Comparison of ENCODE assay signal across 1 cellular context in the genomic region with DNA sequence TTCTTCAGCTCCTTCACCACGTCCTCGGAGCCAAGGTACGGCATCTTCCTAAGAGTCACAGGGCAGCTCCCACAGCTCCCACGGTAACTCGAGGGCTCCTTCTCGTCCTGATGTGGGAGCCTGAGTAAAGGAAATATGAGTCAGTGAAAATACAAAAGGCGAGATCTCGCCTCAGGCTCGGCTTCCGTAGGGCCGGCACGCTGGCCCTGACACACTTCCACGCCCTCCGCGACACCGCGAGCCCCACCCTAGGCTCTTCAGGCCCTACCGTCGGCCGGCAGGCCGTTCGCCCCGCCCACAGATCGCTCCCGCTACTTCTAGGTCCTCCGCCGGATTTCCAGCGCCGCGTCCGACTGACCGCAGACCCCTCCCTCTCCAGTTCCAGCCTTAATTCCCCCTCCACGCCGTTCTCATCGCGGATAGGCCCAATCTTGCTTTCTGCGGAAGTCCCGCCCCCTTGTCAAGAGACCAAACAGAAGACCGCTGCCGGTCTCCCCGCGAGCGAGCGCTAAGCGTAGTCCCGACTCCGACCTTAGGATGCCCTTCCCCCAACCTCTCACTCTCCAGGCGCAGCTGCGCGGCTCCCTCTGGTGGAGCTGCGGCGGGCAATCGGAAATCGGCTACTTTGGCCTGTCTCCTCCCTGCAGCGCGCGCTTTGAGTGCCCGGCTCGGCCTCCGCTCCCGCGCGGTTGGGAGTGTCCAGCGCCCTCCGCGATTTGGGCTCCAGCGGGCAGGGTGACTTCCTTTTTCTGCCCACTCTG.
TF ChIP-seq lines count a peak whose summit lies in the region.

A gene (minus strand): TSS at position 126 of the 761 bp plus-strand sequence. CDS start 82 bp downstream, at position 44.
A gene (plus strand): TSS at position 653 of the 761 bp plus-strand sequence. CDS start 261 bp downstream, outside the sequence.

TF ChIP-seq in HepG2, 621 proteins besides CTCF, POLR2A, EP300 and RAD21 (continued from another document and continues in another):
- TF ChIP-seq HOXD1 (CRISPR knock-in tag; IDR thresholded peaks at IDR 0.05): no peak; the same call in 1 of the 2 replicates
- TF ChIP-seq, protein P1, sequence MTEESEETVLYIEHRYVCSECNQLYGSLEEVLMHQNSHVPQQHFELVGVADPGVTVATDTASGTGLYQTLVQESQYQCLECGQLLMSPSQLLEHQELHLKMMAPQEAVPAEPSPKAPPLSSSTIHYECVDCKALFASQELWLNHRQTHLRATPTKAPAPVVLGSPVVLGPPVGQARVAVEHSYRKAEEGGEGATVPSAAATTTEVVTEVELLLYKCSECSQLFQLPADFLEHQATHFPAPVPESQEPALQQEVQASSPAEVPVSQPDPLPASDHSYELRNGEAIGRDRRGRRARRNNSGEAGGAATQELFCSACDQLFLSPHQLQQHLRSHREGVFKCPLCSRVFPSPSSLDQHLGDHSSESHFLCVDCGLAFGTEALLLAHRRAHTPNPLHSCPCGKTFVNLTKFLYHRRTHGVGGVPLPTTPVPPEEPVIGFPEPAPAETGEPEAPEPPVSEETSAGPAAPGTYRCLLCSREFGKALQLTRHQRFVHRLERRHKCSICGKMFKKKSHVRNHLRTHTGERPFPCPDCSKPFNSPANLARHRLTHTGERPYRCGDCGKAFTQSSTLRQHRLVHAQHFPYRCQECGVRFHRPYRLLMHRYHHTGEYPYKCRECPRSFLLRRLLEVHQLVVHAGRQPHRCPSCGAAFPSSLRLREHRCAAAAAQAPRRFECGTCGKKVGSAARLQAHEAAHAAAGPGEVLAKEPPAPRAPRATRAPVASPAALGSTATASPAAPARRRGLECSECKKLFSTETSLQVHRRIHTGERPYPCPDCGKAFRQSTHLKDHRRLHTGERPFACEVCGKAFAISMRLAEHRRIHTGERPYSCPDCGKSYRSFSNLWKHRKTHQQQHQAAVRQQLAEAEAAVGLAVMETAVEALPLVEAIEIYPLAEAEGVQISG (CRISPR knock-in tag; IDR thresholded peaks at IDR 0.05): peak; percentile 98
- TF ChIP-seq, protein P2, sequence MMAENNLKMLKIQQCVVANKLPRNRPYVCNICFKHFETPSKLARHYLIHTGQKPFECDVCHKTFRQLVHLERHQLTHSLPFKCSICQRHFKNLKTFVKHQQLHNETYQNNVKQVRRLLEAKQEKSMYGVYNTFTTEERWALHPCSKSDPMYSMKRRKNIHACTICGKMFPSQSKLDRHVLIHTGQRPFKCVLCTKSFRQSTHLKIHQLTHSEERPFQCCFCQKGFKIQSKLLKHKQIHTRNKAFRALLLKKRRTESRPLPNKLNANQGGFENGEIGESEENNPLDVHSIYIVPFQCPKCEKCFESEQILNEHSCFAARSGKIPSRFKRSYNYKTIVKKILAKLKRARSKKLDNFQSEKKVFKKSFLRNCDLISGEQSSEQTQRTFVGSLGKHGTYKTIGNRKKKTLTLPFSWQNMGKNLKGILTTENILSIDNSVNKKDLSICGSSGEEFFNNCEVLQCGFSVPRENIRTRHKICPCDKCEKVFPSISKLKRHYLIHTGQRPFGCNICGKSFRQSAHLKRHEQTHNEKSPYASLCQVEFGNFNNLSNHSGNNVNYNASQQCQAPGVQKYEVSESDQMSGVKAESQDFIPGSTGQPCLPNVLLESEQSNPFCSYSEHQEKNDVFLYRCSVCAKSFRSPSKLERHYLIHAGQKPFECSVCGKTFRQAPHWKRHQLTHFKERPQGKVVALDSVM (CRISPR knock-in tag; IDR thresholded peaks at IDR 0.05): peak; percentile 66
- no peak; the same call in 1 of the 2 replicates for TF ChIP-seq NR2F2 (IDR thresholded peaks at IDR 0.05; ENCODE audit: borderline replicate concordance, low read depth)
- TF ChIP-seq SPEN (CRISPR knock-in tag; IDR thresholded peaks at IDR 0.05; ENCODE audit: low read depth): peak; percentile 81
- no peak for TF ChIP-seq ZNF547 (CRISPR knock-in tag; IDR thresholded peaks at IDR 0.05)
- TF ChIP-seq, protein P3, sequence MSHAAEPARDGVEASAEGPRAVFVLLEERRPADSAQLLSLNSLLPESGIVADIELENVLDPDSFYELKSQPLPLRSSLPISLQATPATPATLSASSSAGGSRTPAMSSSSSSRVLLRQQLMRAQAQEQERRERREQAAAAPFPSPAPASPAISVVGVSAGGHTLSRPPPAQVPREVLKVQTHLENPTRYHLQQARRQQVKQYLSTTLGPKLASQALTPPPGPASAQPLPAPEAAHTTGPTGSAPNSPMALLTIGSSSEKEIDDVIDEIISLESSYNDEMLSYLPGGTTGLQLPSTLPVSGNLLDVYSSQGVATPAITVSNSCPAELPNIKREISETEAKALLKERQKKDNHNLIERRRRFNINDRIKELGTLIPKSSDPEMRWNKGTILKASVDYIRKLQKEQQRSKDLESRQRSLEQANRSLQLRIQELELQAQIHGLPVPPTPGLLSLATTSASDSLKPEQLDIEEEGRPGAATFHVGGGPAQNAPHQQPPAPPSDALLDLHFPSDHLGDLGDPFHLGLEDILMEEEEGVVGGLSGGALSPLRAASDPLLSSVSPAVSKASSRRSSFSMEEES (CRISPR knock-in tag; IDR thresholded peaks at IDR 0.05): peak; percentile 54; the same call in 1 of the 2 replicates
- no peak for TF ChIP-seq KDM5A (IDR thresholded peaks at IDR 0.05; ENCODE audit: borderline replicate concordance, low read length)
- TF ChIP-seq, protein P4, sequence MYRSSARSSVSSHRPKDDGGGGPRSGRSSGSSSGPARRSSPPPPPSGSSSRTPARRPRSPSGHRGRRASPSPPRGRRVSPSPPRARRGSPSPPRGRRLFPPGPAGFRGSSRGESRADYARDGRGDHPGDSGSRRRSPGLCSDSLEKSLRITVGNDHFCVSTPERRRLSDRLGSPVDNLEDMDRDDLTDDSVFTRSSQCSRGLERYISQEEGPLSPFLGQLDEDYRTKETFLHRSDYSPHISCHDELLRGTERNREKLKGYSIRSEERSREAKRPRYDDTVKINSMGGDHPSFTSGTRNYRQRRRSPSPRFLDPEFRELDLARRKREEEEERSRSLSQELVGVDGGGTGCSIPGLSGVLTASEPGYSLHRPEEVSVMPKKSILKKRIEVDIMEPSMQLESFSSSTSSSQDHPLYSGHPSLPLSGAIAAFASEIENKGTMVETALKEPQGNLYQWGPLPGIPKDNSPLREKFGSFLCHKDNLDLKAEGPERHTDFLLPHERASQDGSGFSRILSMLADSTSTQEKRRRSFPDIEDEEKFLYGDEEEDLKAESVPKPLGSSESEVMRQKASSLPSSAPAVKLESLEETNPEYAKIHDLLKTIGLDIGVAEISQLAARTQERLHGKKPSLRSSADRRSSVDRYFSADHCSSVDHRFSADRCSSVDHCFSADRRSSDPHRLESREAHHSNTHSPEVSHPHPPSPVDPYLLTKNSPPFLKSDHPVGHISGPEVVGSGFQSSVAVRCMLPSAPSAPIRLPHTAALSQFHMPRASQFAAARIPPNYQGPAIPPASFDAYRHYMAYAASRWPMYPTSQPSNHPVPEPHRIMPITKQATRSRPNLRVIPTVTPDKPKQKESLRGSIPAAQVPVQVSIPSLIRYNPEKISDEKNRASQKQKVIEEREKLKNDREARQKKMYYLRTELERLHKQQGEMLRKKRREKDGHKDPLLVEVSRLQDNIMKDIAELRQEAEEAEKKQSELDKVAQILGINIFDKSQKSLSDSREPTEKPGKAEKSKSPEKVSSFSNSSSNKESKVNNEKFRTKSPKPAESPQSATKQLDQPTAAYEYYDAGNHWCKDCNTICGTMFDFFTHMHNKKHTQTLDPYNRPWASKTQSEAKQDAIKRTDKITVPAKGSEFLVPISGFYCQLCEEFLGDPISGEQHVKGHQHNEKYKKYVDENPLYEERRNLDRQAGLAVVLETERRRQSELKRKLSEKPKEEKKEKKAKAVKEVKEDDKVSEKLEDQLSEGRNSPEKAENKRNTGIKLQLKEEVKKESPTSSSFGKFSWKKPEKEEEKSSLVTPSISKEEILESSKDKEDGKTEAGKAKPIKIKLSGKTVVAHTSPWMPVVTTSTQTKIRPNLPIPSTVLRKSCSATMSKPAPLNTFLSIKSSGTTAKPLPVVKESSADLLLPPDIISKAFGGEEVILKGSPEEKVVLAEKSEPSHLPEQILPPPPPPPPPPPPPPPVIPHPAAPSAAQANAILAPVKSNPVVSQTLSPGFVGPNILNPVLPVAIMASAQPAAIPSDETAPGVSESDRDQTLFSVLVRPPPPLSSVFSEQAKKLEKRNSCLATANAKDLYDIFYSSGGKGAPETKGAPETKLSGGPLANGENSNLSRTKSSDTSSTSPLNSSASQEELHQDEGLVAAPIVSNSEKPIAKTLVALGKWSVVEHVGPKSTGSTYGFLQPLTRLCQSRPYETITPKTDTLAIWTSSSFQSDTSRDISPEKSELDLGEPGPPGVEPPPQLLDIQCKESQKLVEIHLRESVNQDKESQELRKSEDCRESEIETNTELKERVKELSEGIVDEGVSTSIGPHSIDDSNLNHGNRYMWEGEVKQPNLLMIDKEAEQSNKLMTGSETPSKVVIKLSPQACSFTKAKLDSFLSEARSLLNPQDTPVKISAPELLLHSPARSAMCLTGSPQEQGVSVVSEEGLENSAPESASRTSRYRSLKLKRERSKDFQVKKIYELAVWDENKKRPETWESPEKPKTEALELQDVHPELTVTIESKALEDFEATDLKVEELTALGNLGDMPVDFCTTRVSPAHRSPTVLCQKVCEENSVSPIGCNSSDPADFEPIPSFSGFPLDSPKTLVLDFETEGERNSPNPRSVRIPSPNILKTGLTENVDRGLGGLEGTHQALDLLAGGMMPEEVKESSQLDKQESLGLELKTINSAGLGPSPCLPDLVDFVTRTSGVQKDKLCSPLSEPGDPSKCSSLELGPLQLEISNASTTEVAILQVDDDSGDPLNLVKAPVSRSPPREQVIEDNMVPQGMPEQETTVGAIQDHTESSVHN (CRISPR knock-in tag; IDR thresholded peaks at IDR 0.05): no peak
- no peak for TF ChIP-seq NR2F6 (IDR thresholded peaks at IDR 0.05)
- TF ChIP-seq NR2F6 (CRISPR knock-in tag; IDR thresholded peaks at IDR 0.05): peak; percentile 54; the same call in 1 of the 2 replicates
- TF ChIP-seq IKZF1 (IDR thresholded peaks at IDR 0.05): no peak
- TF ChIP-seq ARID2 (CRISPR knock-in tag; IDR thresholded peaks at IDR 0.05; ENCODE audit: borderline replicate concordance): peak; percentile 70; the same call in 1 of the 2 replicates
- TF ChIP-seq, protein P5, sequence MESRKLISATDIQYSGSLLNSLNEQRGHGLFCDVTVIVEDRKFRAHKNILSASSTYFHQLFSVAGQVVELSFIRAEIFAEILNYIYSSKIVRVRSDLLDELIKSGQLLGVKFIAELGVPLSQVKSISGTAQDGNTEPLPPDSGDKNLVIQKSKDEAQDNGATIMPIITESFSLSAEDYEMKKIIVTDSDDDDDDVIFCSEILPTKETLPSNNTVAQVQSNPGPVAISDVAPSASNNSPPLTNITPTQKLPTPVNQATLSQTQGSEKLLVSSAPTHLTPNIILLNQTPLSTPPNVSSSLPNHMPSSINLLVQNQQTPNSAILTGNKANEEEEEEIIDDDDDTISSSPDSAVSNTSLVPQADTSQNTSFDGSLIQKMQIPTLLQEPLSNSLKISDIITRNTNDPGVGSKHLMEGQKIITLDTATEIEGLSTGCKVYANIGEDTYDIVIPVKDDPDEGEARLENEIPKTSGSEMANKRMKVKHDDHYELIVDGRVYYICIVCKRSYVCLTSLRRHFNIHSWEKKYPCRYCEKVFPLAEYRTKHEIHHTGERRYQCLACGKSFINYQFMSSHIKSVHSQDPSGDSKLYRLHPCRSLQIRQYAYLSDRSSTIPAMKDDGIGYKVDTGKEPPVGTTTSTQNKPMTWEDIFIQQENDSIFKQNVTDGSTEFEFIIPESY (CRISPR knock-in tag; IDR thresholded peaks at IDR 0.05): peak; percentile 13; the same call in 1 of the 2 replicates
- TF ChIP-seq, protein P6, sequence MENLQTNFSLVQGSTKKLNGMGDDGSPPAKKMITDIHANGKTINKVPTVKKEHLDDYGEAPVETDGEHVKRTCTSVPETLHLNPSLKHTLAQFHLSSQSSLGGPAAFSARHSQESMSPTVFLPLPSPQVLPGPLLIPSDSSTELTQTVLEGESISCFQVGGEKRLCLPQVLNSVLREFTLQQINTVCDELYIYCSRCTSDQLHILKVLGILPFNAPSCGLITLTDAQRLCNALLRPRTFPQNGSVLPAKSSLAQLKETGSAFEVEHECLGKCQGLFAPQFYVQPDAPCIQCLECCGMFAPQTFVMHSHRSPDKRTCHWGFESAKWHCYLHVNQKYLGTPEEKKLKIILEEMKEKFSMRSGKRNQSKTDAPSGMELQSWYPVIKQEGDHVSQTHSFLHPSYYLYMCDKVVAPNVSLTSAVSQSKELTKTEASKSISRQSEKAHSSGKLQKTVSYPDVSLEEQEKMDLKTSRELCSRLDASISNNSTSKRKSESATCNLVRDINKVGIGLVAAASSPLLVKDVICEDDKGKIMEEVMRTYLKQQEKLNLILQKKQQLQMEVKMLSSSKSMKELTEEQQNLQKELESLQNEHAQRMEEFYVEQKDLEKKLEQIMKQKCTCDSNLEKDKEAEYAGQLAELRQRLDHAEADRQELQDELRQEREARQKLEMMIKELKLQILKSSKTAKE (CRISPR knock-in tag; IDR thresholded peaks at IDR 0.05; ENCODE audit: borderline replicate concordance): peak; percentile 48; the same call in 1 of the 2 replicates
- peak; percentile 82 for TF ChIP-seq BORCS8-MEF2B (CRISPR knock-in tag; IDR thresholded peaks at IDR 0.05)
- 0 out of 2 replicates have a peak, but pooled peaks have one; percentile 27 for TF ChIP-seq ZNF44 (CRISPR knock-in tag; IDR thresholded peaks at IDR 0.05)
- TF ChIP-seq FOXJ3 (CRISPR knock-in tag; IDR thresholded peaks at IDR 0.05; ENCODE audit: borderline replicate concordance): no peak
- no peak for TF ChIP-seq ZFYVE20 (CRISPR knock-in tag; IDR thresholded peaks at IDR 0.05; ENCODE audit: borderline replicate concordance, low read depth)
- no peak for TF ChIP-seq ZFP62 (CRISPR knock-in tag; IDR thresholded peaks at IDR 0.05)
- TF ChIP-seq ZNF383 (CRISPR knock-in tag; IDR thresholded peaks at IDR 0.05; ENCODE audit: borderline replicate concordance): no peak
- peak; percentile 96 for TF ChIP-seq IRF2 (CRISPR knock-in tag; IDR thresholded peaks at IDR 0.05)
- TF ChIP-seq RFX3 (CRISPR knock-in tag; IDR thresholded peaks at IDR 0.05): no peak
- TF ChIP-seq, protein P7, sequence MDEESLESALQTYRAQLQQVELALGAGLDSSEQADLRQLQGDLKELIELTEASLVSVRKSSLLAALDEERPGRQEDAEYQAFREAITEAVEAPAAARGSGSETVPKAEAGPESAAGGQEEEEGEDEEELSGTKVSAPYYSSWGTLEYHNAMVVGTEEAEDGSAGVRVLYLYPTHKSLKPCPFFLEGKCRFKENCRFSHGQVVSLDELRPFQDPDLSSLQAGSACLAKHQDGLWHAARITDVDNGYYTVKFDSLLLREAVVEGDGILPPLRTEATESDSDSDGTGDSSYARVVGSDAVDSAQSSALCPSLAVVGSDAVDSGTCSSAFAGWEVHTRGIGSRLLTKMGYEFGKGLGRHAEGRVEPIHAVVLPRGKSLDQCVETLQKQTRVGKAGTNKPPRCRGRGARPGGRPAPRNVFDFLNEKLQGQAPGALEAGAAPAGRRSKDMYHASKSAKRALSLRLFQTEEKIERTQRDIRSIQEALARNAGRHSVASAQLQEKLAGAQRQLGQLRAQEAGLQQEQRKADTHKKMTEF (CRISPR knock-in tag; IDR thresholded peaks at IDR 0.05): peak; percentile 97
- TF ChIP-seq, protein P8, sequence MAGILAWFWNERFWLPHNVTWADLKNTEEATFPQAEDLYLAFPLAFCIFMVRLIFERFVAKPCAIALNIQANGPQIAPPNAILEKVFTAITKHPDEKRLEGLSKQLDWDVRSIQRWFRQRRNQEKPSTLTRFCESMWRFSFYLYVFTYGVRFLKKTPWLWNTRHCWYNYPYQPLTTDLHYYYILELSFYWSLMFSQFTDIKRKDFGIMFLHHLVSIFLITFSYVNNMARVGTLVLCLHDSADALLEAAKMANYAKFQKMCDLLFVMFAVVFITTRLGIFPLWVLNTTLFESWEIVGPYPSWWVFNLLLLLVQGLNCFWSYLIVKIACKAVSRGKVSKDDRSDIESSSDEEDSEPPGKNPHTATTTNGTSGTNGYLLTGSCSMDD (CRISPR knock-in tag; IDR thresholded peaks at IDR 0.05): no peak
- TF ChIP-seq, protein P9, sequence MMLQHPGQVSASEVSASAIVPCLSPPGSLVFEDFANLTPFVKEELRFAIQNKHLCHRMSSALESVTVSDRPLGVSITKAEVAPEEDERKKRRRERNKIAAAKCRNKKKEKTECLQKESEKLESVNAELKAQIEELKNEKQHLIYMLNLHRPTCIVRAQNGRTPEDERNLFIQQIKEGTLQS (CRISPR knock-in tag; IDR thresholded peaks at IDR 0.05): peak; percentile 54
- TF ChIP-seq ZNF207 (IDR thresholded peaks at IDR 0.05; ENCODE audit: borderline replicate concordance): no peak
- peak; percentile 51; the same call in 1 of the 2 replicates for TF ChIP-seq TSC22D2 (CRISPR knock-in tag; IDR thresholded peaks at IDR 0.05; ENCODE audit: borderline replicate concordance)
